In genomic region chr3:99710094-99710493, GRCh38 we compare ENCODE assay signal across 19 cellular contexts.
"Had no signal": no experiment of that assay in that cellular context is flagged by ENCODE, and none has a peak within 500 bp of the region (broad histone marks: within the 10 kb centered on the region; RNA-seq: fewer than 3 reads in every experiment).

No MANE protein-coding gene starts in this region.

- H3K27ac Mint-ChIP-seq: endodermal cell; nephron; stimulated activated naive B cell treated with anti-CD40 and anti-IgM and Interleukin-4, amounts not matched to agents 10 μg/mL and 1 μg/mL and 100 μg/mL, for 72 hours; stimulated activated naive CD8-positive, alpha-beta T cell treated with anti-CD3 and anti-CD28 coated beads, Interleukin-15, amount 100 ng/mL, for 72 hours had no signal

- H3K4me1 Mint-ChIP-seq: stimulated activated naive B cell treated with anti-CD40 and anti-IgM and Interleukin-4, amounts not matched to agents 10 μg/mL and 1 μg/mL and 100 μg/mL, for 72 hours; stimulated activated naive CD8-positive, alpha-beta T cell treated with anti-CD3 and anti-CD28 coated beads, Interleukin-15, amount 100 ng/mL, for 72 hours had no signal

- H3K27me3 Mint-ChIP-seq: stimulated activated naive CD8-positive, alpha-beta T cell treated with anti-CD3 and anti-CD28 coated beads, Interleukin-15, amount 100 ng/mL, for 72 hours had no signal

- H3K27ac ChIP-seq: colonic mucosa, spleen, testis, transverse colon had no signal

- H3K9me3 Mint-ChIP-seq: endodermal cell; nephron; stimulated activated naive B cell treated with anti-CD40 and anti-IgM and Interleukin-4, amounts not matched to agents 10 μg/mL and 1 μg/mL and 100 μg/mL, for 72 hours; stimulated activated naive CD8-positive, alpha-beta T cell treated with anti-CD3 and anti-CD28 coated beads, Interleukin-15, amount 100 ng/mL, for 72 hours had no signal

- H3K4me3 ChIP-seq: colonic mucosa, heart left ventricle, spleen, testis, transverse colon had no signal

- H3K9me3 ChIP-seq: colonic mucosa, heart left ventricle, spleen, testis, transverse colon had no signal

- H3K4me1 ChIP-seq: colonic mucosa, spleen had no signal

- ATAC-seq: heart left ventricle; sciatic nerve; stimulated activated naive B cell treated with anti-CD40 and anti-IgM and Interleukin-4, amounts not matched to agents 10 μg/mL and 1 μg/mL and 100 μg/mL, for 72 hours; stimulated activated naive CD8-positive, alpha-beta T cell treated with anti-CD3 and anti-CD28 coated beads, Interleukin-15, amount 100 ng/mL, for 72 hours had no signal

- H3K4me3 Mint-ChIP-seq: endodermal cell; nephron; stimulated activated naive B cell treated with anti-CD40 and anti-IgM and Interleukin-4, amounts not matched to agents 10 μg/mL and 1 μg/mL and 100 μg/mL, for 72 hours; stimulated activated naive CD8-positive, alpha-beta T cell treated with anti-CD3 and anti-CD28 coated beads, Interleukin-15, amount 100 ng/mL, for 72 hours had no signal

- DNase-seq: colonic mucosa; dermis blood vessel endothelial cell; effector CD4-positive, alpha-beta T cell; endodermal cell; heart left ventricle; hypothalamus; kidney glomerular epithelial cell; midbrain; posterior cingulate gyrus; spleen; stimulated activated CD4-positive, alpha-beta T cell treated with anti-CD3 and anti-CD28 coated beads, Interleukin-15, amount 100 ng/mL, for 24 hours; stimulated activated CD4-positive, alpha-beta T cell treated with anti-CD3 and anti-CD28 coated beads, Interleukin-1b, Interleukin-23, amount 100 ng/mL, for 48 hours; stimulated activated CD4-positive, alpha-beta T cell treated with anti-CD3 and anti-CD28 coated beads, Interleukin-4, amount 100 ng/mL, for 4 hours; stimulated activated naive B cell treated with anti-CD40 and anti-IgM and Interleukin-4, amounts not matched to agents 10 μg/mL and 1 μg/mL and 100 μg/mL, for 72 hours; stimulated activated naive CD8-positive, alpha-beta T cell treated with anti-CD3 and anti-CD28 coated beads, Interleukin-15, amount 100 ng/mL, for 72 hours; testis; transverse colon had no signal

- H3K36me3 Mint-ChIP-seq: stimulated activated naive B cell treated with anti-CD40 and anti-IgM and Interleukin-4, amounts not matched to agents 10 μg/mL and 1 μg/mL and 100 μg/mL, for 72 hours had no signal

- H3K36me3 ChIP-seq: colonic mucosa, spleen, transverse colon had no signal

- H3K27me3 ChIP-seq: colonic mucosa, heart left ventricle, testis, transverse colon had no signal
